In the genomic region with DNA sequence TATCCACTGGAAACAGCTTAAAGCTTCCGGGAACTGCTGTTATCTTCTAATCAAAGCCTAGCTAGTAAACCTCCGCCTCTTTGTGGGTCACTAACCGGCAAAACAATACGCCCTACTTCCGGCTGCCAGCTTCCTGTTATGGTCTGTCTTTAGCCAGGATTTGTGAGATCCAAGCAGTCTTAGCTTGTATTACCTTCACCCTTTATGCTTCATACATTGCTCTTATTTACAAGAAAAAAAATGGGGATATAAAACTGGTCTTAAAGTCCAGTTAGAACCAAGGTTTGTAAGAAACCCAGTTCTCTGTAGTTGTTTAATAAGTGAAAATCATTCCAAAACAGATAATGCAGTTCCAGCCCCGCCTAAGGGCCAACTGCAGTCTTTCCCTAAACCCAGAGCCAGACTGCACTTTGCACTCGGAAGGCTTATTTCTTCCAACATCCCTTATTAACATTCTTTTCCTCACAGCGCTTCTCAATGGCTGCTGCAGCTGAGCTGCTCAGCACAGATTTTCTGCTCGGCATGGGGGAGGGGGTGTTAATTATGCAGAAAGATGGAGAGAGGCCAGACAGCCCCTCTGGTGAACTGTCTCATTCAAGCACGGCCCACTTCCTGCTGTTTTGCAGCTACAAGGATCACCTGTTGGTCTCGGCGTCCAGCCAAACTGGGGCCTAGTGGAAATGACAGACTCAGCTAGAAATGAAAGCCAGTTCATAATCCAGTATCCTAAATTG, we compare ENCODE assay signal across 1 cellular context.
TF ChIP-seq lines count a peak whose summit lies in the region.

No MANE protein-coding gene starts in this region.

TF ChIP-seq in HepG2, 621 proteins besides CTCF, POLR2A, EP300 and RAD21 (continued from another document):
- 0 out of 2 replicates have a peak, but pooled peaks have one; percentile 20 for TF ChIP-seq ZNF503 (CRISPR knock-in tag; IDR thresholded peaks at IDR 0.05)
- no peak for TF ChIP-seq JUND (CRISPR knock-in tag; IDR thresholded peaks at IDR 0.05)
- TF ChIP-seq, protein P1, sequence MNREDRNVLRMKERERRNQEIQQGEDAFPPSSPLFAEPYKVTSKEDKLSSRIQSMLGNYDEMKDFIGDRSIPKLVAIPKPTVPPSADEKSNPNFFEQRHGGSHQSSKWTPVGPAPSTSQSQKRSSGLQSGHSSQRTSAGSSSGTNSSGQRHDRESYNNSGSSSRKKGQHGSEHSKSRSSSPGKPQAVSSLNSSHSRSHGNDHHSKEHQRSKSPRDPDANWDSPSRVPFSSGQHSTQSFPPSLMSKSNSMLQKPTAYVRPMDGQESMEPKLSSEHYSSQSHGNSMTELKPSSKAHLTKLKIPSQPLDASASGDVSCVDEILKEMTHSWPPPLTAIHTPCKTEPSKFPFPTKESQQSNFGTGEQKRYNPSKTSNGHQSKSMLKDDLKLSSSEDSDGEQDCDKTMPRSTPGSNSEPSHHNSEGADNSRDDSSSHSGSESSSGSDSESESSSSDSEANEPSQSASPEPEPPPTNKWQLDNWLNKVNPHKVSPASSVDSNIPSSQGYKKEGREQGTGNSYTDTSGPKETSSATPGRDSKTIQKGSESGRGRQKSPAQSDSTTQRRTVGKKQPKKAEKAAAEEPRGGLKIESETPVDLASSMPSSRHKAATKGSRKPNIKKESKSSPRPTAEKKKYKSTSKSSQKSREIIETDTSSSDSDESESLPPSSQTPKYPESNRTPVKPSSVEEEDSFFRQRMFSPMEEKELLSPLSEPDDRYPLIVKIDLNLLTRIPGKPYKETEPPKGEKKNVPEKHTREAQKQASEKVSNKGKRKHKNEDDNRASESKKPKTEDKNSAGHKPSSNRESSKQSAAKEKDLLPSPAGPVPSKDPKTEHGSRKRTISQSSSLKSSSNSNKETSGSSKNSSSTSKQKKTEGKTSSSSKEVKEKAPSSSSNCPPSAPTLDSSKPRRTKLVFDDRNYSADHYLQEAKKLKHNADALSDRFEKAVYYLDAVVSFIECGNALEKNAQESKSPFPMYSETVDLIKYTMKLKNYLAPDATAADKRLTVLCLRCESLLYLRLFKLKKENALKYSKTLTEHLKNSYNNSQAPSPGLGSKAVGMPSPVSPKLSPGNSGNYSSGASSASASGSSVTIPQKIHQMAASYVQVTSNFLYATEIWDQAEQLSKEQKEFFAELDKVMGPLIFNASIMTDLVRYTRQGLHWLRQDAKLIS (CRISPR knock-in tag; IDR thresholded peaks at IDR 0.05), result no peak
- TF ChIP-seq ZNF841 (CRISPR knock-in tag; IDR thresholded peaks at IDR 0.05; ENCODE audit: borderline replicate concordance), result no peak
- TF ChIP-seq PHF21A (CRISPR knock-in tag; IDR thresholded peaks at IDR 0.05), result peak; percentile 73
- peak; percentile 52; the same call in 1 of the 2 replicates for TF ChIP-seq ZNF430 (CRISPR knock-in tag; IDR thresholded peaks at IDR 0.05)
- no peak; the same call in 1 of the 2 replicates for TF ChIP-seq POLR2AphosphoS5 (IDR thresholded peaks at IDR 0.05; ENCODE audit: low read depth, low read length)
- TF ChIP-seq, protein P2, sequence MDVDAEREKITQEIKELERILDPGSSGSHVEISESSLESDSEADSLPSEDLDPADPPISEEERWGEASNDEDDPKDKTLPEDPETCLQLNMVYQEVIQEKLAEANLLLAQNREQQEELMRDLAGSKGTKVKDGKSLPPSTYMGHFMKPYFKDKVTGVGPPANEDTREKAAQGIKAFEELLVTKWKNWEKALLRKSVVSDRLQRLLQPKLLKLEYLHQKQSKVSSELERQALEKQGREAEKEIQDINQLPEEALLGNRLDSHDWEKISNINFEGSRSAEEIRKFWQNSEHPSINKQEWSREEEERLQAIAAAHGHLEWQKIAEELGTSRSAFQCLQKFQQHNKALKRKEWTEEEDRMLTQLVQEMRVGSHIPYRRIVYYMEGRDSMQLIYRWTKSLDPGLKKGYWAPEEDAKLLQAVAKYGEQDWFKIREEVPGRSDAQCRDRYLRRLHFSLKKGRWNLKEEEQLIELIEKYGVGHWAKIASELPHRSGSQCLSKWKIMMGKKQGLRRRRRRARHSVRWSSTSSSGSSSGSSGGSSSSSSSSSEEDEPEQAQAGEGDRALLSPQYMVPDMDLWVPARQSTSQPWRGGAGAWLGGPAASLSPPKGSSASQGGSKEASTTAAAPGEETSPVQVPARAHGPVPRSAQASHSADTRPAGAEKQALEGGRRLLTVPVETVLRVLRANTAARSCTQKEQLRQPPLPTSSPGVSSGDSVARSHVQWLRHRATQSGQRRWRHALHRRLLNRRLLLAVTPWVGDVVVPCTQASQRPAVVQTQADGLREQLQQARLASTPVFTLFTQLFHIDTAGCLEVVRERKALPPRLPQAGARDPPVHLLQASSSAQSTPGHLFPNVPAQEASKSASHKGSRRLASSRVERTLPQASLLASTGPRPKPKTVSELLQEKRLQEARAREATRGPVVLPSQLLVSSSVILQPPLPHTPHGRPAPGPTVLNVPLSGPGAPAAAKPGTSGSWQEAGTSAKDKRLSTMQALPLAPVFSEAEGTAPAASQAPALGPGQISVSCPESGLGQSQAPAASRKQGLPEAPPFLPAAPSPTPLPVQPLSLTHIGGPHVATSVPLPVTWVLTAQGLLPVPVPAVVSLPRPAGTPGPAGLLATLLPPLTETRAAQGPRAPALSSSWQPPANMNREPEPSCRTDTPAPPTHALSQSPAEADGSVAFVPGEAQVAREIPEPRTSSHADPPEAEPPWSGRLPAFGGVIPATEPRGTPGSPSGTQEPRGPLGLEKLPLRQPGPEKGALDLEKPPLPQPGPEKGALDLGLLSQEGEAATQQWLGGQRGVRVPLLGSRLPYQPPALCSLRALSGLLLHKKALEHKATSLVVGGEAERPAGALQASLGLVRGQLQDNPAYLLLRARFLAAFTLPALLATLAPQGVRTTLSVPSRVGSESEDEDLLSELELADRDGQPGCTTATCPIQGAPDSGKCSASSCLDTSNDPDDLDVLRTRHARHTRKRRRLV (CRISPR knock-in tag; IDR thresholded peaks at IDR 0.05), result no peak
- TF ChIP-seq MBD4 (IDR thresholded peaks at IDR 0.05; ENCODE audit: borderline replicate concordance, low read length), result no peak
- TF ChIP-seq RARA (CRISPR knock-in tag; IDR thresholded peaks at IDR 0.05), result peak; percentile 31; the same call in 1 of the 2 replicates
- 0 out of 2 replicates have a peak, but pooled peaks have one; percentile 35 for TF ChIP-seq ELF3 (CRISPR knock-in tag; IDR thresholded peaks at IDR 0.05)
- TF ChIP-seq, protein P3, sequence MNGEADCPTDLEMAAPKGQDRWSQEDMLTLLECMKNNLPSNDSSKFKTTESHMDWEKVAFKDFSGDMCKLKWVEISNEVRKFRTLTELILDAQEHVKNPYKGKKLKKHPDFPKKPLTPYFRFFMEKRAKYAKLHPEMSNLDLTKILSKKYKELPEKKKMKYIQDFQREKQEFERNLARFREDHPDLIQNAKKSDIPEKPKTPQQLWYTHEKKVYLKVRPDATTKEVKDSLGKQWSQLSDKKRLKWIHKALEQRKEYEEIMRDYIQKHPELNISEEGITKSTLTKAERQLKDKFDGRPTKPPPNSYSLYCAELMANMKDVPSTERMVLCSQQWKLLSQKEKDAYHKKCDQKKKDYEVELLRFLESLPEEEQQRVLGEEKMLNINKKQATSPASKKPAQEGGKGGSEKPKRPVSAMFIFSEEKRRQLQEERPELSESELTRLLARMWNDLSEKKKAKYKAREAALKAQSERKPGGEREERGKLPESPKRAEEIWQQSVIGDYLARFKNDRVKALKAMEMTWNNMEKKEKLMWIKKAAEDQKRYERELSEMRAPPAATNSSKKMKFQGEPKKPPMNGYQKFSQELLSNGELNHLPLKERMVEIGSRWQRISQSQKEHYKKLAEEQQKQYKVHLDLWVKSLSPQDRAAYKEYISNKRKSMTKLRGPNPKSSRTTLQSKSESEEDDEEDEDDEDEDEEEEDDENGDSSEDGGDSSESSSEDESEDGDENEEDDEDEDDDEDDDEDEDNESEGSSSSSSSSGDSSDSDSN (CRISPR knock-in tag; IDR thresholded peaks at IDR 0.05), result no peak
- TF ChIP-seq GFI1 (CRISPR knock-in tag; IDR thresholded peaks at IDR 0.05; ENCODE audit: borderline replicate concordance), result peak; percentile 79; the same call in 1 of the 2 replicates
- TF ChIP-seq AGO1 (IDR thresholded peaks at IDR 0.05; ENCODE audit: low read depth, low read length, poor library complexity, severe bottlenecking), result no peak
- TF ChIP-seq SP4 (CRISPR knock-in tag; IDR thresholded peaks at IDR 0.05), result no peak
- 0 out of 2 replicates have a peak, but pooled peaks have one; percentile 3 for TF ChIP-seq MAFF (IDR thresholded peaks at IDR 0.05; ENCODE audit: low read depth, low read length)
- TF ChIP-seq TBL1XR1 (IDR thresholded peaks at IDR 0.05; ENCODE audit: borderline replicate concordance, low read length, partially characterized antibody), result peak; percentile 7
- peak; percentile 33 for TF ChIP-seq XRCC5 (optimal IDR thresholded peaks at IDR 0.05; ENCODE audit: low read length)
- 0 out of 2 replicates have a peak, but pooled peaks have one; percentile 20 for TF ChIP-seq MED1 (CRISPR knock-in tag; IDR thresholded peaks at IDR 0.05)
- TF ChIP-seq CREM (IDR thresholded peaks at IDR 0.05), result 0 out of 2 replicates have a peak, but pooled peaks have one; percentile 11
- TF ChIP-seq CREM (CRISPR knock-in tag; IDR thresholded peaks at IDR 0.05), result no peak
- TF ChIP-seq ZSCAN21 (CRISPR knock-in tag; IDR thresholded peaks at IDR 0.05; ENCODE audit: borderline replicate concordance), result no peak
- TF ChIP-seq HINFP (CRISPR knock-in tag; IDR thresholded peaks at IDR 0.05; ENCODE audit: low read depth), result no peak
- peak; percentile 30; the same call in 1 of the 2 replicates for TF ChIP-seq RXRB (CRISPR knock-in tag; IDR thresholded peaks at IDR 0.05; ENCODE audit: borderline replicate concordance)
- TF ChIP-seq ZFYVE20 (CRISPR knock-in tag; IDR thresholded peaks at IDR 0.05; ENCODE audit: borderline replicate concordance, low read depth), result no peak
- no peak for TF ChIP-seq SPEN (CRISPR knock-in tag; IDR thresholded peaks at IDR 0.05; ENCODE audit: low read depth)
- TF ChIP-seq HDAC1 (CRISPR knock-in tag; IDR thresholded peaks at IDR 0.05), result peak; percentile 49
- TF ChIP-seq SATB2 (CRISPR knock-in tag; IDR thresholded peaks at IDR 0.05), result no peak
- no peak for TF ChIP-seq PRMT3 (CRISPR knock-in tag; IDR thresholded peaks at IDR 0.05; ENCODE audit: borderline replicate concordance, low read depth)
- TF ChIP-seq HIVEP1 (CRISPR knock-in tag; IDR thresholded peaks at IDR 0.05), result no peak
- no peak for TF ChIP-seq ZFP36 (IDR thresholded peaks at IDR 0.05; ENCODE audit: borderline replicate concordance, low read depth, low read length, partially characterized antibody)
